Comparison of ENCODE assay signal across 10 cellular contexts in the genomic region with DNA sequence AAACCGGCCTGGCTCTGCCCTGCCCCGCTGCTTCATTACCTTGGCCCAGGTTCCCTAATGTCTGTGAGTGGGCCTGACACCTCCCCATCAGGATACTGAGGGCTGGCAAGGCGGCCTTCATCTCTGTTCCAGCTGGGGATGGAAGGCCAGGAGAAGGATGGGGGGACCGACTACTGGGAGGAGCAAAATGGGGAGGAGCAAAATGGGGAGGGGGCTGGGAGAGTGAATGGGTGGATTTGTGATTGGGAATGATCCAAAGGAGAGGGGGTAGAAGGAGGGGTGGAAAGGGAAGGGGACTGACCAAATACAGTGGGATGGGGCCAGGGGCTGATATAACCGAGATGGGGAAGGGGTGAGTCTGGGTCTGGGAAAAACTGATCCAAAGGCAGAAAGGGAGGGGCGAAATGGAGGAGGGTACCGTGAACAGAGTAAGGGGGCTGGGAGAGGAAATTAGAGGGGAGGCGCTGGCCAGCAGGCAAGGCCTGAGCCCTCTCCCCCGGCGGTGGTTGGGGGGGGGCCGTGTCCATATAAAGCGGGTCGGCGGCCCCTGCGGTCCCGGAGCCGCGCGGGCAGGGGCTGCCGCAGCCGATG. TPM values are rescaled to one million over a fixed set of nuclear protein-coding genes. Genes with fewer than 3 reads are reported as not detected.
DNase-seq lines count a peak whose midpoint lies in the region; ATAC-seq and TF ChIP-seq lines count a peak whose summit lies in the region.
"Had no signal": no experiment of that assay in that cellular context is flagged by ENCODE, and none has a peak within 500 bp of the region (broad histone marks: within the 10 kb centered on the region; RNA-seq: fewer than 3 reads in every experiment).

A gene (plus strand): TSS at position 558 of the 591 bp plus-strand sequence. CDS start 31 bp downstream, at position 589.

- H3K4me3 Mint-ChIP-seq in CD4-positive, alpha-beta memory T cell: peak within 1 kb of the TSS; percentile 36 to 82 (median 66)
- H3K4me3 Mint-ChIP-seq in neural crest cell: peak within 1 kb of the TSS; percentile 67

- H3K4me2 ChIP-seq in PC-3 (ENCODE audit: low read length): no peak within 1 kb of the TSS

- peaks cover 9% of the 10 kb centered on the region for H3K27me3 ChIP-seq in CD4-positive, alpha-beta memory T cell (ENCODE audit: insufficient read depth, low read length)
- H3K27me3 ChIP-seq in NT2/D1 (ENCODE audit: insufficient read depth, insufficient read length) (peaks cover 66% of the 10 kb centered on the region), PC-3 (ENCODE audit: low read length) (no peaks in the 10 kb centered on the region), prostate gland (replicated peaks; ENCODE audit: insufficient read depth) (peaks cover 10% of the 10 kb centered on the region)

- H3K4me3 ChIP-seq in CD4-positive, alpha-beta memory T cell (ENCODE audit: low read length in 2 of 2): no peak within 1 kb of the TSS
- peak within 1 kb of the TSS; percentile 37 for H3K4me3 ChIP-seq in NT2/D1 (ENCODE audit: insufficient read length, low read depth)
- peak within 1 kb of the TSS; percentile 11 for H3K4me3 ChIP-seq in epithelial cell of proximal tubule (ENCODE audit: low read depth, low read length)
- H3K4me3 ChIP-seq in PC-3 (ENCODE audit: low read length): no peak within 1 kb of the TSS
- H3K4me3 ChIP-seq in prostate gland: peak within 1 kb of the TSS in 1 of 2 donors; percentile 17

- peaks cover 0 to 22% (median 3%) of the 10 kb centered on the region in 4 donors for H3K4me1 Mint-ChIP-seq in CD4-positive, alpha-beta memory T cell
- no peaks in the 10 kb centered on the region for H3K4me1 Mint-ChIP-seq in neural crest cell

- no peaks in the 10 kb centered on the region for H3K9me3 ChIP-seq in CD4-positive, alpha-beta memory T cell (ENCODE audit: control insufficient read depth in 1 of 2, low read length in 2 of 2)
- no peaks in the 10 kb centered on the region for H3K9me3 ChIP-seq in NT2/D1 (ENCODE audit: insufficient read depth, low read length)
- no peaks in the 10 kb centered on the region for H3K9me3 ChIP-seq in PC-3 (ENCODE audit: low read length)
- H3K9me3 ChIP-seq in prostate gland: no peaks in the 10 kb centered on the region

- TF ChIP-seq CTCF in epithelial cell of proximal tubule (conservative IDR thresholded peaks at IDR 0.05; ENCODE audit: low read depth, low read length) (no peak), neural crest cell (conservative IDR thresholded peaks at IDR 0.05) (no peak), PC-3 (conservative IDR thresholded peaks at IDR 0.05; ENCODE audit: low read depth, low read length) (no peak), prostate gland (IDR thresholded peaks at IDR 0.05) (no peak)

- no peaks in the 10 kb centered on the region for H3K79me2 ChIP-seq in PC-3 (ENCODE audit: low read length)

- H4K20me1 ChIP-seq in PC-3 (ENCODE audit: low read length): no peaks in the 10 kb centered on the region

- in situ Hi-C loops in G401 (cut with HindIII; ENCODE audit: low sequenced_read_pairs): no loop called here

- ATAC-seq in PC-3: no peak
- no peak for ATAC-seq in GM21528 (IDR thresholded peaks at IDR 0.05; ENCODE audit: low FRiP score, unreplicated experiment)

- H3K36me3 Mint-ChIP-seq in CD4-positive, alpha-beta memory T cell: peaks cover 0 to 3% of the 10 kb centered on the region in 2 donors
- no peaks in the 10 kb centered on the region for H3K36me3 Mint-ChIP-seq in neural crest cell (ENCODE audit: low read depth)

- H3K27me3 Mint-ChIP-seq in CD4-positive, alpha-beta memory T cell: peaks cover 35 to 36% of the 10 kb centered on the region in 2 donors
- H3K27me3 Mint-ChIP-seq in neural crest cell (ENCODE audit: low read depth): peaks cover 75% of the 10 kb centered on the region

- no peaks in the 10 kb centered on the region for H3F3A ChIP-seq in PC-3 (ENCODE audit: low read length, unreplicated experiment)

- no TSS peak for BruUV-seq in PC-3 (replicated peaks; lab: Mats Ljungman, UMichigan)

- H3K27ac Mint-ChIP-seq in CD4-positive, alpha-beta memory T cell: peak within 1 kb of the TSS in 1 of 7 donors; percentile 32
- no peak within 1 kb of the TSS for H3K27ac Mint-ChIP-seq in neural crest cell (ENCODE audit: unreplicated experiment)

- no peak for DNase-seq in CD4-positive, alpha-beta memory T cell
- DNase-seq in NT2/D1 (ENCODE audit: low read depth, low spot score) (no peak), epithelial cell of proximal tubule (ENCODE audit: low read depth) (no peak), neural crest cell (ENCODE audit: low read depth, low spot score) (no peak), PC-3 (no peak), G401 (ENCODE audit: low spot score) (no peak), prostate gland (ENCODE audit: low spot score) (no peak)
- DNase-seq: GDM1 had no signal

- no peak within 1 kb of the TSS for H2AFZ ChIP-seq in PC-3 (ENCODE audit: low read length)

- H3K9ac ChIP-seq in NT2/D1 (ENCODE audit: insufficient read length, low read depth) (peak within 1 kb of the TSS; percentile 51), PC-3 (ENCODE audit: low read length) (no peak within 1 kb of the TSS)

- CTCF ChIA-PET in CD4-positive, alpha-beta memory T cell (lab: Charles Lee; ENCODE audit: partially characterized antibody): interaction anchor here (1.9 kb wide), 1 partner anchor 17 kb away, joined by 4 read pairs; no protein-coding TSS in a partner anchor
- CTCF ChIA-PET in PC-3 (lab: Charles Lee): no interaction called here

- no peaks in the 10 kb centered on the region for H3K4me1 ChIP-seq in CD4-positive, alpha-beta memory T cell (ENCODE audit: insufficient read depth, low read length)
- H3K4me1 ChIP-seq in NT2/D1 (ENCODE audit: insufficient read depth, insufficient read length): peaks cover 11% of the 10 kb centered on the region
- no peaks in the 10 kb centered on the region for H3K4me1 ChIP-seq in PC-3 (ENCODE audit: insufficient read depth, low read length)
- H3K4me1 ChIP-seq in prostate gland (replicated peaks): no peaks in the 10 kb centered on the region

- H3K36me3 ChIP-seq in CD4-positive, alpha-beta memory T cell (ENCODE audit: insufficient read depth, low read length): no peaks in the 10 kb centered on the region
- H3K36me3 ChIP-seq in NT2/D1 (ENCODE audit: insufficient read depth, insufficient read length, low read length) (no peaks in the 10 kb centered on the region), PC-3 (ENCODE audit: low read depth, low read length) (no peaks in the 10 kb centered on the region), prostate gland (no peaks in the 10 kb centered on the region)

- peaks cover 0 to 2% (median 0%) of the 10 kb centered on the region in 8 donors for H3K9me3 Mint-ChIP-seq in CD4-positive, alpha-beta memory T cell
- no peaks in the 10 kb centered on the region for H3K9me3 Mint-ChIP-seq in neural crest cell

- no peaks in the 10 kb centered on the region for H3K9me2 ChIP-seq in PC-3 (replicated peaks; ENCODE audit: low read length)

- POLR2A ChIA-PET in CD4-positive, alpha-beta memory T cell (lab: Charles Lee; ENCODE audit: partially characterized antibody): no interaction called here
- POLR2A ChIA-PET in PC-3 (lab: Charles Lee; ENCODE audit: unreplicated experiment): no interaction called here

- no peak for TF ChIP-seq POLR2A in prostate gland (IDR thresholded peaks at IDR 0.05)

- no peak within 1 kb of the TSS for H3K27ac ChIP-seq in CD4-positive, alpha-beta memory T cell (ENCODE audit: low read depth, low read length)
- H3K27ac ChIP-seq in PC-3 (ENCODE audit: low read length) (no peak within 1 kb of the TSS), prostate gland (no peak within 1 kb of the TSS)

- intact Hi-C loops in CD4-positive, alpha-beta memory T cell (cut with micrococcal nuclease): no loop called here
- intact Hi-C loops in PC-3 (cut with micrococcal nuclease): no loop called here
- intact Hi-C loops in prostate gland (cut with DNase I): no loop called here

- 25% methylated on average over 21 of the region's 21 CpGs for WGBS in prostate gland

RNA-seq across cellular contexts. Expression of the gene that starts here (rescaled TPM):
- not detected for total RNA-seq in CD4-positive, alpha-beta memory T cell
- not detected for polyA plus RNA-seq in CD4-positive, alpha-beta memory T cell
- total RNA-seq in epithelial cell of proximal tubule: not detected in 2 replicates
- 0.35 TPM in 1 of 2 replicates, not detected in the other for total RNA-seq in neural crest cell
- total RNA-seq in PC-3 (2014; rRNA removed): not detected in 2 replicates
- total RNA-seq in G401 (2014; rRNA removed; shearing (Covaris generic)): not detected in 2 replicates
- under 1 TPM in 1 of 2 donors, not detected in 1; 0.28 TPM for total RNA-seq in prostate gland
- total RNA-seq: HT1080 had no signal

Comparison
In these comparisons a context has a peak if more than half of its experiments do, and no peak if none do; other contexts are left out.
1. H3K4me3 ChIP-seq: peak in NT2/D1 (single experiment) and epithelial cell of proximal tubule (single experiment); none in CD4-positive, alpha-beta memory T cell (0 of 2) and PC-3 (single experiment).